1 cellular context compared by ENCODE assay signal in genomic region chr3:50246517-50246954, GRCh38.
A peak's percentile ranks its signal among the peaks of the same experiment; 100 is the strongest.
TF ChIP-seq lines count a peak whose summit lies in the region.

No MANE protein-coding gene starts in this region.

TF ChIP-seq in HepG2, 621 proteins besides CTCF, POLR2A, EP300 and RAD21:
- TF ChIP-seq ZBTB38 (CRISPR knock-in tag; IDR thresholded peaks at IDR 0.05) = peak; percentile 14; the same call in 1 of the 2 replicates
- TF ChIP-seq ZNF839 (CRISPR knock-in tag; IDR thresholded peaks at IDR 0.05; ENCODE audit: borderline replicate concordance) = no peak
- TF ChIP-seq ZNF75D (CRISPR knock-in tag; IDR thresholded peaks at IDR 0.05; ENCODE audit: borderline replicate concordance) = no peak
- TF ChIP-seq ZNF253 (CRISPR knock-in tag; IDR thresholded peaks at IDR 0.05; ENCODE audit: borderline replicate concordance) = no peak
- no peak for TF ChIP-seq KLF9 (CRISPR knock-in tag; IDR thresholded peaks at IDR 0.05; ENCODE audit: low read depth)
- TF ChIP-seq ZNF3 (CRISPR knock-in tag; IDR thresholded peaks at IDR 0.05) = no peak
- 0 out of 2 replicates have a peak, but pooled peaks have one; percentile 14 for TF ChIP-seq ZFP91 (CRISPR knock-in tag; IDR thresholded peaks at IDR 0.05; ENCODE audit: borderline replicate concordance)
- TF ChIP-seq DZIP1 (CRISPR knock-in tag; IDR thresholded peaks at IDR 0.05) = no peak
- TF ChIP-seq HNF1B (CRISPR knock-in tag; IDR thresholded peaks at IDR 0.05) = 0 out of 2 replicates have a peak, but pooled peaks have one; percentile 3
- 0 out of 2 replicates have a peak, but pooled peaks have one; percentile 4 for TF ChIP-seq CSRNP1 (CRISPR knock-in tag; IDR thresholded peaks at IDR 0.05)
- TF ChIP-seq ZNF749 (CRISPR knock-in tag; IDR thresholded peaks at IDR 0.05; ENCODE audit: borderline replicate concordance) = no peak
- TF ChIP-seq MAFK (conservative IDR thresholded peaks at IDR 0.05 in 1 of 2, IDR thresholded peaks at IDR 0.05 in 1 of 2; ENCODE audit: low read length in 2 of 2) = peak; percentile 5 to 60; a peak in 2 of 4 replicates
- no peak for TF ChIP-seq RFXANK (CRISPR knock-in tag; IDR thresholded peaks at IDR 0.05)
- no peak for TF ChIP-seq THAP11 (CRISPR knock-in tag; IDR thresholded peaks at IDR 0.05)
- TF ChIP-seq ZNF710 (CRISPR knock-in tag; IDR thresholded peaks at IDR 0.05; ENCODE audit: borderline replicate concordance) = no peak
- TF ChIP-seq HDAC2 (CRISPR knock-in tag; IDR thresholded peaks at IDR 0.05) = no peak
- TF ChIP-seq ZNF12 (CRISPR knock-in tag; IDR thresholded peaks at IDR 0.05) = no peak
- peak; percentile 2 for TF ChIP-seq HNRNPLL (IDR thresholded peaks at IDR 0.05; ENCODE audit: low read depth, low read length, poor library complexity, severe bottlenecking)
- no peak for TF ChIP-seq EZH2 (conservative IDR thresholded peaks at IDR 0.05; ENCODE audit: low read depth, low read length)
- 0 out of 2 replicates have a peak, but pooled peaks have one; percentile 33 for TF ChIP-seq ZNF225 (CRISPR knock-in tag; IDR thresholded peaks at IDR 0.05)
- TF ChIP-seq KMT2A (CRISPR knock-in tag; IDR thresholded peaks at IDR 0.05) = no peak
- 0 out of 2 replicates have a peak, but pooled peaks have one; percentile 19 for TF ChIP-seq SMAD1 (CRISPR knock-in tag; IDR thresholded peaks at IDR 0.05; ENCODE audit: borderline replicate concordance, low read depth)
- TF ChIP-seq PHF21A (CRISPR knock-in tag; IDR thresholded peaks at IDR 0.05) = 0 out of 2 replicates have a peak, but pooled peaks have one; percentile 21
- TF ChIP-seq GATAD2A (CRISPR knock-in tag; IDR thresholded peaks at IDR 0.05) = no peak
- TF ChIP-seq SPEN (CRISPR knock-in tag; IDR thresholded peaks at IDR 0.05; ENCODE audit: low read depth) = 0 out of 2 replicates have a peak, but pooled peaks have one; percentile 2
- TF ChIP-seq AKAP8 (CRISPR knock-in tag; IDR thresholded peaks at IDR 0.05) = no peak
- 0 out of 2 replicates have a peak, but pooled peaks have one; percentile 13 for TF ChIP-seq ZFY (CRISPR knock-in tag; IDR thresholded peaks at IDR 0.05)
- no peak for TF ChIP-seq FOXP4 (CRISPR knock-in tag; IDR thresholded peaks at IDR 0.05)
- no peak for TF ChIP-seq LBX2 (CRISPR knock-in tag; IDR thresholded peaks at IDR 0.05; ENCODE audit: borderline replicate concordance)
- no peak for TF ChIP-seq HNRNPL (IDR thresholded peaks at IDR 0.05; ENCODE audit: low read depth, low read length)
- peak; percentile 35; the same call in 1 of the 2 replicates for TF ChIP-seq MAFF (IDR thresholded peaks at IDR 0.05; ENCODE audit: low read depth, low read length)
- TF ChIP-seq BCL6 (CRISPR knock-in tag; IDR thresholded peaks at IDR 0.05) = no peak
- no peak; the same call in 1 of the 2 replicates for TF ChIP-seq ZBTB26 (CRISPR knock-in tag; IDR thresholded peaks at IDR 0.05; ENCODE audit: borderline replicate concordance)
- TF ChIP-seq ZNF790 (CRISPR knock-in tag; IDR thresholded peaks at IDR 0.05; ENCODE audit: borderline replicate concordance) = no peak
- TF ChIP-seq MAFG (CRISPR knock-in tag; IDR thresholded peaks at IDR 0.05) = no peak
- no peak for TF ChIP-seq ZNF768 (CRISPR knock-in tag; IDR thresholded peaks at IDR 0.05)
- TF ChIP-seq MIER3 (CRISPR knock-in tag; IDR thresholded peaks at IDR 0.05; ENCODE audit: borderline replicate concordance) = no peak
- TF ChIP-seq SALL2 (CRISPR knock-in tag; IDR thresholded peaks at IDR 0.05) = no peak
- TF ChIP-seq MTF2 (CRISPR knock-in tag; IDR thresholded peaks at IDR 0.05; ENCODE audit: borderline replicate concordance) = 0 out of 2 replicates have a peak, but pooled peaks have one; percentile 76
- no peak for TF ChIP-seq U2AF1 (optimal IDR thresholded peaks at IDR 0.05; ENCODE audit: low read depth, low read length)
- no peak for TF ChIP-seq ZNF510 (CRISPR knock-in tag; IDR thresholded peaks at IDR 0.05; ENCODE audit: low read depth)
- TF ChIP-seq DPF2 (CRISPR knock-in tag; IDR thresholded peaks at IDR 0.05; ENCODE audit: borderline replicate concordance, low read depth) = no peak
- no peak for TF ChIP-seq PITX1 (CRISPR knock-in tag; IDR thresholded peaks at IDR 0.05)
- TF ChIP-seq HOXA9 (CRISPR knock-in tag; IDR thresholded peaks at IDR 0.05; ENCODE audit: borderline replicate concordance) = no peak
- no peak for TF ChIP-seq RBM22 (optimal IDR thresholded peaks at IDR 0.05; ENCODE audit: low read length)
- TF ChIP-seq TBP (CRISPR knock-in tag; IDR thresholded peaks at IDR 0.05) = no peak
- TF ChIP-seq HES4 (CRISPR knock-in tag; IDR thresholded peaks at IDR 0.05; ENCODE audit: borderline replicate concordance) = no peak
- no peak for TF ChIP-seq KDM1A (CRISPR knock-in tag; IDR thresholded peaks at IDR 0.05)
- no peak for TF ChIP-seq ATRX (CRISPR knock-in tag; IDR thresholded peaks at IDR 0.05; ENCODE audit: borderline replicate concordance)
- TF ChIP-seq RFXAP (CRISPR knock-in tag; IDR thresholded peaks at IDR 0.05; ENCODE audit: borderline replicate concordance) = 0 out of 2 replicates have a peak, but pooled peaks have one; percentile 4
- TF ChIP-seq SRF (IDR thresholded peaks at IDR 0.05; ENCODE audit: low read depth, low read length) = no peak
- TF ChIP-seq MXI1 (IDR thresholded peaks at IDR 0.05; ENCODE audit: borderline replicate concordance, low read depth, low read length) = no peak
- peak; percentile 1 for TF ChIP-seq ZNF781 (CRISPR knock-in tag; IDR thresholded peaks at IDR 0.05; ENCODE audit: borderline replicate concordance, not compliant biosample characterization)
- no peak for TF ChIP-seq NFE2L1 (CRISPR knock-in tag; IDR thresholded peaks at IDR 0.05; ENCODE audit: borderline replicate concordance)
- TF ChIP-seq DNMT1 (CRISPR knock-in tag; IDR thresholded peaks at IDR 0.05) = no peak
- no peak for TF ChIP-seq MYPOP (CRISPR knock-in tag; IDR thresholded peaks at IDR 0.05)
- no peak for TF ChIP-seq SIN3B (IDR thresholded peaks at IDR 0.05; ENCODE audit: low read length)
- TF ChIP-seq ZNF619 (CRISPR knock-in tag; IDR thresholded peaks at IDR 0.05) = no peak
